In the genomic region with DNA sequence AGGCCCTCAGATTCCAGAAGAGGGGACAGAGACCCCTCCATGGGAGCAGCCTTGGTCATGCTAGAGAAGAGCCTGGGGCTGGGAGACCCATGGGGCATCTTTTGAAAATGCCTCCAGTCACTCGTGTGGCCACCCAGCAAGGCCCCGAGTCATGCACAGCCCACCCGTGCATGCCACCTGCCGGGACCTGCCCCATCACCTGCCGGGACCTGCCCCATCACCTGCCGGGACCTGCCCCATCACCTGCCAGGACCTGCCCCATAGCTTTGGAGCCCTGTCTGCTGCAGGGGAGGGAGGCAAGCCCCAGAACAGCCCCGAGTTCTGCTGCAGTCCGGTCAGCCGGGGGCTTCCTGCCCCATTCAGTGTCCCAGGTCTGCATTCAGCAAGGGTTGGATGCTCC, we compare ENCODE assay signal across 15 cellular contexts.
"Had no signal": no experiment of that assay in that cellular context is flagged by ENCODE, and none has a peak within 500 bp of the region (broad histone marks: within the 10 kb centered on the region; RNA-seq: fewer than 3 reads in every experiment).

No MANE protein-coding gene starts in this region.

- H3K9me3 ChIP-seq: thyroid gland had no signal

- H3K27me3 ChIP-seq: cardiac muscle cell, thyroid gland had no signal

- H3K36me3 Mint-ChIP-seq: activated CD4-positive, alpha-beta memory T cell treated with anti-CD3 and anti-CD28 coated beads for 36 hours; activated naive CD4-positive, alpha-beta T cell treated with anti-CD3 and anti-CD28 coated beads, Interleukin-2, amount 50 U/mL, for 72 hours; memory B cell; naive thymus-derived CD8-positive, alpha-beta T cell; stimulated activated naive B cell treated with anti-CD40 and anti-IgM and Interleukin-4, amounts not matched to agents 10 μg/mL and 1 μg/mL and 100 μg/mL, for 72 hours had no signal

- H3K27ac ChIP-seq: cardiac muscle cell, thyroid gland had no signal

- FAIRE-seq: islet of Langerhans had no signal

- ATAC-seq: activated naive CD4-positive, alpha-beta T cell treated with anti-CD3 and anti-CD28 coated beads, Interleukin-2, amount 50 U/mL, for 72 hours; activated T-cell treated with anti-CD3 and anti-CD28 coated beads, Interleukin-2, amount 50 U/mL, for 4 hours; left colon; naive thymus-derived CD8-positive, alpha-beta T cell had no signal

- H3K9me3 Mint-ChIP-seq: activated CD4-positive, alpha-beta memory T cell treated with anti-CD3 and anti-CD28 coated beads for 36 hours; activated naive CD4-positive, alpha-beta T cell treated with anti-CD3 and anti-CD28 coated beads, Interleukin-2, amount 50 U/mL, for 72 hours; activated T-cell treated with anti-CD3 and anti-CD28 coated beads, Interleukin-2, amount 50 U/mL, for 4 hours; memory B cell; naive thymus-derived CD8-positive, alpha-beta T cell; stimulated activated naive B cell treated with anti-CD40 and anti-IgM and Interleukin-4, amounts not matched to agents 10 μg/mL and 1 μg/mL and 100 μg/mL, for 72 hours had no signal

- H3K4me3 ChIP-seq: cardiac muscle cell, dorsolateral prefrontal cortex, thyroid gland had no signal

- DNase-seq: activated CD4-positive, alpha-beta memory T cell treated with anti-CD3 and anti-CD28 coated beads for 36 hours; activated CD4-positive, alpha-beta T cell treated with anti-CD3 and anti-CD28 coated beads for 1 hour; activated effector memory CD4-positive, alpha-beta T cell treated with Interleukin-2 at 50 U/mL for 16 hours; activated T-cell treated with anti-CD3 and anti-CD28 coated beads, Interleukin-2, amount 50 U/mL, for 4 hours; dorsolateral prefrontal cortex; left colon; naive thymus-derived CD8-positive, alpha-beta T cell; occipital lobe; stimulated activated CD4-positive, alpha-beta T cell treated with anti-CD3 and anti-CD28 coated beads, Interleukin-2, amount 100 ng/mL, for 48 hours; stimulated activated naive B cell treated with anti-CD40 and anti-IgM and Interleukin-4, amounts not matched to agents 10 μg/mL and 1 μg/mL and 100 μg/mL, for 72 hours; thyroid gland had no signal

- H3K36me3 ChIP-seq: cardiac muscle cell, thyroid gland had no signal

- H3K4me3 Mint-ChIP-seq: activated CD4-positive, alpha-beta memory T cell treated with anti-CD3 and anti-CD28 coated beads for 36 hours; activated T-cell treated with anti-CD3 and anti-CD28 coated beads, Interleukin-2, amount 50 U/mL, for 4 hours; memory B cell had no signal

- H3K27ac Mint-ChIP-seq: activated CD4-positive, alpha-beta memory T cell treated with anti-CD3 and anti-CD28 coated beads for 36 hours; activated naive CD4-positive, alpha-beta T cell treated with anti-CD3 and anti-CD28 coated beads, Interleukin-2, amount 50 U/mL, for 72 hours; memory B cell; naive thymus-derived CD8-positive, alpha-beta T cell; stimulated activated naive B cell treated with anti-CD40 and anti-IgM and Interleukin-4, amounts not matched to agents 10 μg/mL and 1 μg/mL and 100 μg/mL, for 72 hours had no signal
